In the genomic region with DNA sequence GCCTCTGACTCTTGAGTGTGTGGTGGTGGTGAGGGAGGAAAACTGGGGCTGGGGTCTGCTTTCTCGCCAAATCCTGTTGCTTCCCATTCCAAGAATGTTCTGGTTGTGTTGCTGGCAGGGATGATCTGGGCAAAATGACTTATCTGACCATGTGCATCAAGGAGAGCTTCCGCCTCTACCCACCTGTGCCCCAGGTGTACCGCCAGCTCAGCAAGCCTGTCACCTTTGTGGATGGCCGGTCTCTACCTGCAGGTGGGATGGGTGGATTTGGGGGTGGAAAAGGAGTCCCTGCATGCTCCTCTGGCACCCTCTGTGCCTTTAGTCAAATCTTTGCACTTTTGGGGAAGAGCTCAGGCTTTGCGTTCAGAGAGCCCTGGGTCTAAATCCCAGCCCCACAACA, we compare ENCODE assay signal across 33 cellular contexts. TPM values are rescaled to one million over a fixed set of nuclear protein-coding genes. Genes with fewer than 3 reads are reported as not detected.
"Had no signal": no experiment of that assay in that cellular context is flagged by ENCODE, and none has a peak within 500 bp of the region (broad histone marks: within the 10 kb centered on the region; RNA-seq: fewer than 3 reads in every experiment).

No MANE protein-coding gene starts in this region.

- DNase-seq: activated B cell treated with CpG ODN at 0.5 μM for 24 hours; activated CD4-positive, alpha-beta memory T cell treated with anti-CD3 and anti-CD28 coated beads for 36 hours; activated CD4-positive, alpha-beta T cell treated with anti-CD3 and anti-CD28 coated beads for 36 hours; activated CD4-positive, alpha-beta T cell treated with anti-CD3 and anti-CD28 coated beads, Interleukin-2, amount 10 ng/mL, durations not matched to agents 24 days and 14 days; activated CD4-positive, CD25-positive, alpha-beta regulatory T cell treated with anti-CD3 and anti-CD28 coated beads, Interleukin-2, amount 50 U/mL, for 72 hours; activated CD8-positive, alpha-beta memory T cell treated with anti-CD3 and anti-CD28 coated beads, Interleukin-2, amount 10 ng/mL, durations not matched to agents 7 days and 5 days; activated CD8-positive, alpha-beta memory T cell treated with anti-CD3 and anti-CD28 coated beads, Interleukin-2, amount 50 U/mL, for 48 hours; activated CD8-positive, alpha-beta T cell treated with anti-CD3 and anti-CD28 coated beads, Interleukin-2, amount 10 ng/mL, durations not matched to agents 7 days and 5 days; activated gamma-delta T cell; activated naive CD4-positive, alpha-beta T cell; activated naive CD4-positive, alpha-beta T cell treated with anti-CD3 and anti-CD28 coated beads, Interleukin-2, amount 10 ng/mL, durations not matched to agents 7 days and 5 days; activated naive CD8-positive, alpha-beta T cell treated with anti-CD3 and anti-CD28 coated beads, Interleukin-2, amount 10 ng/mL, durations not matched to agents 7 days and 5 days; activated T-cell treated with anti-CD3 and anti-CD28 coated beads for 4 hours; activated T-cell treated with anti-CD3 and anti-CD28 coated beads, Interleukin-2, amount 50 U/mL, for 24 hours; activated T-cell treated with anti-CD3 and anti-CD28 coated beads, Interleukin-2, amount 50 U/mL, for 72 hours; central memory CD4-positive, alpha-beta T cell; cerebellar nuclear complex; colonic mucosa; dorsolateral prefrontal cortex; effector memory CD4-positive, alpha-beta T cell; erythroblast; esophagus squamous epithelium; foreskin melanocyte; heart right ventricle; T-helper 1 cell; T-helper 17 cell; T1000; WERI-Rb-1 had no signal

- H3K27ac ChIP-seq: ascending aorta, breast epithelium, cardiac muscle cell, colonic mucosa, dorsolateral prefrontal cortex, esophagus squamous epithelium, gastroesophageal sphincter, heart right ventricle, WERI-Rb-1 had no signal

- H3K4me1 ChIP-seq: ascending aorta, breast epithelium, colonic mucosa, esophagus squamous epithelium, gastroesophageal sphincter had no signal

- H3K36me3 ChIP-seq: ascending aorta, breast epithelium, cardiac muscle cell, colonic mucosa, heart right ventricle, WERI-Rb-1 had no signal

- ATAC-seq: activated CD4-positive, alpha-beta T cell treated with anti-CD3 and anti-CD28 coated beads for 36 hours; activated CD8-positive, alpha-beta memory T cell treated with anti-CD3 and anti-CD28 coated beads, Interleukin-2, amount 10 ng/mL, durations not matched to agents 7 days and 5 days; activated CD8-positive, alpha-beta T cell treated with anti-CD3 and anti-CD28 coated beads, Interleukin-2, amount 10 ng/mL, durations not matched to agents 7 days and 5 days; activated T-cell treated with anti-CD3 and anti-CD28 coated beads, Interleukin-2, amount 50 U/mL, for 72 hours; gastroesophageal sphincter; heart right ventricle; T-helper 17 cell had no signal

- H3K4me3 ChIP-seq: ascending aorta, breast epithelium, cardiac muscle cell, colonic mucosa, dorsolateral prefrontal cortex, esophagus squamous epithelium, gastroesophageal sphincter, heart right ventricle had no signal

- H3K27me3 ChIP-seq: ascending aorta, breast epithelium, cardiac muscle cell, colonic mucosa, esophagus squamous epithelium, gastroesophageal sphincter, heart right ventricle had no signal

RNA-seq across cellular contexts. Expression of gene CYP4B1, which starts 18.1 kb away (rescaled TPM):
- polyA plus RNA-seq: cardiac muscle cell, fibroblast of lung had no signal
